In genomic region chr9:115106642-115107041, GRCh38 we compare ENCODE assay signal across 16 cellular contexts. TPM values are rescaled to one million over a fixed set of nuclear protein-coding genes. Genes with fewer than 3 reads are reported as not detected.
DNase-seq lines count a peak whose midpoint lies in the region; ATAC-seq and TF ChIP-seq lines count a peak whose summit lies in the region.
"Had no signal": no experiment of that assay in that cellular context is flagged by ENCODE, and none has a peak within 500 bp of the region (broad histone marks: within the 10 kb centered on the region; RNA-seq: fewer than 3 reads in every experiment).

No MANE protein-coding gene starts in this region.

- H3K36me3 ChIP-seq in GM23248 (ENCODE audit: low read depth) (no peaks in the 10 kb centered on the region), SK-N-MC (ENCODE audit: insufficient read depth, low read length) (no peaks in the 10 kb centered on the region), skeletal muscle tissue (ENCODE audit: control insufficient read depth in 3 of 3, insufficient read depth in 3 of 3, low read length in 3 of 3) (no peaks in the 10 kb centered on the region), neural progenitor cell (no peaks in the 10 kb centered on the region)
- H3K36me3 ChIP-seq: suprapubic skin had no signal

- peaks cover 57% of the 10 kb centered on the region for H3K79me2 ChIP-seq in GM23248 (ENCODE audit: insufficient read depth)
- no peaks in the 10 kb centered on the region for H3K79me2 ChIP-seq in neural progenitor cell (ENCODE audit: low read depth)

- peak overlapping the region; percentile 28 for H3K9ac ChIP-seq in GM23248
- H3K9ac ChIP-seq in SK-N-MC (ENCODE audit: insufficient read length) = no peak overlapping the region
- H3K9ac ChIP-seq in skeletal muscle tissue (ENCODE audit: low read depth in 1 of 3, low read length in 3 of 3) = no peak overlapping the region
- H3K9ac ChIP-seq in neural progenitor cell = no peak overlapping the region

- WGBS in GM23248 (ENCODE audit: low coverage in 1 of 2, low lambda C conversion rate in 2 of 2, missing lambda C conversion rate in 2 of 2), 2 experiments = 5 to 8% methylated on average over 2 of the region's 2 CpGs

- H4K20me1 ChIP-seq in GM23248 (ENCODE audit: insufficient read depth) (no peaks in the 10 kb centered on the region), neural progenitor cell (ENCODE audit: low read depth) (no peaks in the 10 kb centered on the region)

- peaks cover 9% of the 10 kb centered on the region for H3K4me1 Mint-ChIP-seq in stimulated activated memory B cell treated with anti-CD40 and anti-IgM and Interleukin-4, amounts not matched to agents 10 μg/mL and 1 μg/mL and 100 μg/mL, for 72 hours
- H3K4me1 Mint-ChIP-seq in neural progenitor cell = no peaks in the 10 kb centered on the region

- no peak overlapping the region for H3K27ac Mint-ChIP-seq in stimulated activated memory B cell treated with anti-CD40 and anti-IgM and Interleukin-4, amounts not matched to agents 10 μg/mL and 1 μg/mL and 100 μg/mL, for 72 hours
- no peak overlapping the region for H3K27ac Mint-ChIP-seq in neural progenitor cell
- H3K27ac Mint-ChIP-seq: activated CD4-positive, alpha-beta T cell treated with anti-CD3 and anti-CD28 coated beads, Interleukin-2, amount 10 ng/mL, durations not matched to agents 7 days and 5 days; activated T-helper 1 cell treated with anti-CD3 and anti-CD28 coated beads, Interleukin-12 subunit alpha, Interleukin-12 subunit beta, Interleukin-2, Interleukin-4 antibody, amounts not matched to agents 30 ng/mL and 10 ng/mL and 1 ng/mL, durations not matched to agents 14 hours and 24 hours and 36 hours had no signal

- no peaks in the 10 kb centered on the region for H3K9me3 Mint-ChIP-seq in stimulated activated memory B cell treated with anti-CD40 and anti-IgM and Interleukin-4, amounts not matched to agents 10 μg/mL and 1 μg/mL and 100 μg/mL, for 72 hours
- H3K9me3 Mint-ChIP-seq in neural progenitor cell = peaks cover under 1% of the 10 kb centered on the region
- H3K9me3 Mint-ChIP-seq: activated CD4-positive, alpha-beta T cell treated with anti-CD3 and anti-CD28 coated beads, Interleukin-2, amount 10 ng/mL, durations not matched to agents 7 days and 5 days had no signal

- no peaks in the 10 kb centered on the region for H3K36me3 Mint-ChIP-seq in stimulated activated memory B cell treated with anti-CD40 and anti-IgM and Interleukin-4, amounts not matched to agents 10 μg/mL and 1 μg/mL and 100 μg/mL, for 72 hours
- no peaks in the 10 kb centered on the region for H3K36me3 Mint-ChIP-seq in neural progenitor cell

- H2AFZ ChIP-seq in GM23248 (no peak overlapping the region), neural progenitor cell (replicated peaks) (no peak overlapping the region)

- H3K9me2 ChIP-seq in GM23248 (ENCODE audit: insufficient read depth) = no peaks in the 10 kb centered on the region

- TF ChIP-seq CTCF in fibroblast of mammary gland (conservative IDR thresholded peaks at IDR 0.05; ENCODE audit: control insufficient read depth, insufficient read depth, low read depth, low read length) = no peak
- no peak for TF ChIP-seq CTCF in neural progenitor cell (IDR thresholded peaks at IDR 0.05)

- H3K9me3 ChIP-seq in GM23248 (ENCODE audit: low read depth) (no peaks in the 10 kb centered on the region), SK-N-MC (ENCODE audit: low read depth, low read length) (no peaks in the 10 kb centered on the region), skeletal muscle tissue (ENCODE audit: control insufficient read depth in 3 of 3, low read length in 3 of 3) (no peaks in the 10 kb centered on the region), neural progenitor cell (ENCODE audit: low read depth) (no peaks in the 10 kb centered on the region)
- H3K9me3 ChIP-seq: suprapubic skin had no signal

- ATAC-seq in stimulated activated memory B cell treated with anti-CD40 and anti-IgM and Interleukin-4, amounts not matched to agents 10 μg/mL and 1 μg/mL and 100 μg/mL, for 72 hours = no peak

- peaks cover 28% of the 10 kb centered on the region for H3K27me3 Mint-ChIP-seq in stimulated activated memory B cell treated with anti-CD40 and anti-IgM and Interleukin-4, amounts not matched to agents 10 μg/mL and 1 μg/mL and 100 μg/mL, for 72 hours
- H3K27me3 Mint-ChIP-seq in neural progenitor cell (ENCODE audit: insufficient read depth, low read depth) = no peaks in the 10 kb centered on the region

- in situ Hi-C loops in GM23248 (cut with MboI) = no loop called here

- H3K4me2 ChIP-seq in GM23248 (ENCODE audit: unreplicated experiment) (peak overlapping the region; percentile 87), neural progenitor cell (no peak overlapping the region)

- peak overlapping the region; percentile 60 for H3K27ac ChIP-seq in GM23248
- H3K27ac ChIP-seq in SK-N-MC = peak overlapping the region; percentile 82
- peak overlapping the region; percentile 16 for H3K27ac ChIP-seq in skeletal muscle tissue (ENCODE audit: low read depth, low read length)
- H3K27ac ChIP-seq in neural progenitor cell = no peak overlapping the region
- H3K27ac ChIP-seq: C4-2B, suprapubic skin had no signal

- peak overlapping the region; percentile 46 for H3K4me3 ChIP-seq in GM23248
- H3K4me3 ChIP-seq in SK-N-MC = peak overlapping the region; percentile 25; the same call in 1 of the 2 replicates
- H3K4me3 ChIP-seq in fibroblast of mammary gland (ENCODE audit: control insufficient read depth, low read depth, low read length) = no peak overlapping the region
- no peak overlapping the region for H3K4me3 ChIP-seq in skeletal muscle tissue (ENCODE audit: low read length in 3 of 3)
- H3K4me3 ChIP-seq in neural progenitor cell = no peak overlapping the region
- H3K4me3 ChIP-seq: suprapubic skin had no signal

- no peak overlapping the region for H3K4me3 Mint-ChIP-seq in stimulated activated memory B cell treated with anti-CD40 and anti-IgM and Interleukin-4, amounts not matched to agents 10 μg/mL and 1 μg/mL and 100 μg/mL, for 72 hours
- H3K4me3 Mint-ChIP-seq in neural progenitor cell = no peak overlapping the region
- H3K4me3 Mint-ChIP-seq: activated CD4-positive, alpha-beta T cell treated with anti-CD3 and anti-CD28 coated beads, Interleukin-2, amount 10 ng/mL, durations not matched to agents 7 days and 5 days; activated T-helper 1 cell treated with anti-CD3 and anti-CD28 coated beads, Interleukin-12 subunit alpha, Interleukin-12 subunit beta, Interleukin-2, Interleukin-4 antibody, amounts not matched to agents 30 ng/mL and 10 ng/mL and 1 ng/mL, durations not matched to agents 14 hours and 24 hours and 36 hours had no signal

- peaks cover 61% of the 10 kb centered on the region for H3K4me1 ChIP-seq in GM23248 (ENCODE audit: insufficient read depth)
- H3K4me1 ChIP-seq in skeletal muscle tissue (ENCODE audit: control insufficient read depth in 3 of 3, insufficient read depth in 3 of 3, low read length in 3 of 3) = no peaks in the 10 kb centered on the region
- peaks cover 9% of the 10 kb centered on the region for H3K4me1 ChIP-seq in neural progenitor cell

- H3K27me3 ChIP-seq in GM23248 (replicated peaks; ENCODE audit: insufficient read depth) = no peaks in the 10 kb centered on the region
- H3K27me3 ChIP-seq in skeletal muscle tissue (ENCODE audit: control insufficient read depth in 3 of 3, insufficient read depth in 3 of 3, low read length in 3 of 3) = no peaks in the 10 kb centered on the region
- H3K27me3 ChIP-seq in neural progenitor cell = no peaks in the 10 kb centered on the region
- H3K27me3 ChIP-seq: suprapubic skin had no signal

- H3F3A ChIP-seq in GM23248 (ENCODE audit: insufficient read depth) (peaks cover 88% of the 10 kb centered on the region), neural progenitor cell (ENCODE audit: low read depth) (no peaks in the 10 kb centered on the region)

- peak; percentile 74 for DNase-seq in GM23248
- DNase-seq in SK-N-MC (ENCODE audit: low read depth, low spot score) = no peak
- DNase-seq in fibroblast of mammary gland (ENCODE audit: low read depth) = peak; percentile 65
- DNase-seq in DMS79 (lab: John Stamatoyannopoulos, UW) = no peak
- DNase-seq in neural progenitor cell (ENCODE audit: low spot score) = no peak
- DNase-seq: activated CD4-positive, alpha-beta T cell treated with anti-CD3 and anti-CD28 coated beads, Interleukin-2, amount 10 ng/mL, durations not matched to agents 7 days and 5 days; aorta; NCI-H1930; NCI-H748 treated with DMSO at 0.1 percent for 48 hours; occipital lobe; T-helper 9 cell had no signal

RNA-seq across cellular contexts. Expression of gene TNC, which starts 11.3 kb away (rescaled TPM):
- total RNA-seq in GM23248 (2014; rRNA removed; shearing (Covaris generic)) = 319 and 372 TPM in 2 replicates
- polyA plus RNA-seq in GM23248 (2016; fragmentation: Nextera tagmentation; extraction: Ambion mirVana) = 165 and 168 TPM in 2 replicates
- total RNA-seq in skeletal muscle tissue (30.8 TPM), neural progenitor cell (ENCODE audit: low replicate concordance) (54.9 and 56.1 TPM in 2 replicates)

Comparison
In these comparisons a context has a peak if more than half of its experiments do, and no peak if none do; other contexts are left out.
1. DNase-seq: peak in GM23248 (single experiment) and fibroblast of mammary gland (single experiment); none in SK-N-MC (single experiment), DMS79 (single experiment) and neural progenitor cell (single experiment).
2. H3K4me3 ChIP-seq: peak in GM23248 (single experiment) and SK-N-MC (single experiment); none in fibroblast of mammary gland (single experiment), skeletal muscle tissue (0 of 3) and neural progenitor cell (single experiment).